ENCODE assay signal across 18 cellular contexts in the genomic region with DNA sequence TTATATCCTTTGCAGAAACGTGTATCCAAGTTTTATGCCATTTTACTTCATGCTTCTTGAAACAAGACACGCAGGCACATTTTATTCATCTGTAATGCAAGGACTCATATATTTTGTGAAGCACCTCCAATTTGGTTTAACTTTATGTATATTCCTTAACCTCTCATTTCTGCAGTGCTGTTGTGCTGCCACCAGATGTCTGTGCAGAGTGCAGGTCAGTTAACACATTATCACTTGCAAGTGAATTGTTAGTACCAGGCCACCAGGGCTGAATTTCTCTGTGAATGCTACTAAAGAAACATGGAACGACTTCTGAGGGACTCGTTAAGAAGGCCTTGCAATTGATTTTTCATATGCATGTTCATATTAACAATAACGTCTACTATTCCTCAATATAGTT.
DNase-seq lines count a peak whose midpoint lies in the region; ATAC-seq and TF ChIP-seq lines count a peak whose summit lies in the region.
"Had no signal": no experiment of that assay in that cellular context is flagged by ENCODE, and none has a peak within 500 bp of the region (broad histone marks: within the 10 kb centered on the region; RNA-seq: fewer than 3 reads in every experiment).

No MANE protein-coding gene starts in this region.

- peak; percentile 32 for TF ChIP-seq RAD21 in neural cell (conservative IDR thresholded peaks at IDR 0.05)

- H3K27ac ChIP-seq in Karpas-422 (ENCODE audit: low read length) (no peak overlapping the region), VCaP (no peak overlapping the region), neural cell (ENCODE audit: low read length) (no peak overlapping the region), testis (no peak overlapping the region)
- H3K27ac ChIP-seq: 22Rv1, left lung, psoas muscle had no signal

- H3K4me1 ChIP-seq in Karpas-422 (ENCODE audit: low read length), result no peaks in the 10 kb centered on the region
- no peaks in the 10 kb centered on the region for H3K4me1 ChIP-seq in testis
- H3K4me1 ChIP-seq: left lung, psoas muscle had no signal

- H2AFZ ChIP-seq in Karpas-422 (ENCODE audit: low read length) (no peak overlapping the region), neural cell (ENCODE audit: low read depth, low read length) (no peak overlapping the region)

- TF ChIP-seq POLR2A in testis (IDR thresholded peaks at IDR 0.05), result no peak

- no peaks in the 10 kb centered on the region for H3K4me1 Mint-ChIP-seq in stimulated activated effector memory CD8-positive, alpha-beta T cell treated with anti-CD3 and anti-CD28 coated beads, Interleukin-12 subunit alpha, Interleukin-12 subunit beta, amount 100 ng/mL, for 72 hours
- H3K4me1 Mint-ChIP-seq: activated naive CD4-positive, alpha-beta T cell treated with anti-CD3 and anti-CD28 coated beads, Interleukin-2, amount 10 ng/mL, durations not matched to agents 7 days and 5 days; brain; CD14-positive monocyte had no signal

- no peak overlapping the region for H3K9ac ChIP-seq in Karpas-422 (ENCODE audit: low read length)
- H3K9ac ChIP-seq in neural cell (ENCODE audit: low read length), result no peak overlapping the region

- no peaks in the 10 kb centered on the region for H4K20me1 ChIP-seq in Karpas-422 (ENCODE audit: insufficient read depth, low read depth, low read length)
- no peaks in the 10 kb centered on the region for H4K20me1 ChIP-seq in neural cell (ENCODE audit: insufficient read depth)

- H3K9me3 Mint-ChIP-seq in stimulated activated effector memory CD8-positive, alpha-beta T cell treated with anti-CD3 and anti-CD28 coated beads, Interleukin-12 subunit alpha, Interleukin-12 subunit beta, amount 100 ng/mL, for 72 hours, result no peaks in the 10 kb centered on the region

- TF ChIP-seq EP300 in neural cell (conservative IDR thresholded peaks at IDR 0.05; ENCODE audit: poor library complexity, severe bottlenecking), result no peak

- H3K4me2 ChIP-seq in Karpas-422 (ENCODE audit: low read depth, low read length, poor library complexity, severe bottlenecking) (no peak overlapping the region), neural cell (ENCODE audit: low read length) (no peak overlapping the region)

- H3K27me3 ChIP-seq in Karpas-422 (ENCODE audit: low read length) (no peaks in the 10 kb centered on the region), neural cell (ENCODE audit: insufficient read depth, low read depth, low read length) (no peaks in the 10 kb centered on the region), testis (no peaks in the 10 kb centered on the region)
- H3K27me3 ChIP-seq: left lung had no signal

- H3K36me3 ChIP-seq in Karpas-422 (ENCODE audit: insufficient read depth, low read length) (no peaks in the 10 kb centered on the region), neural cell (ENCODE audit: insufficient read depth, low read length) (no peaks in the 10 kb centered on the region), testis (ENCODE audit: low read depth, missing control alignments) (no peaks in the 10 kb centered on the region)
- H3K36me3 ChIP-seq: left lung had no signal

- intact Hi-C loops in testis (cut with DNase I; ENCODE audit: low total_unique reads), result no loop called here

- no peak overlapping the region for H3K27ac Mint-ChIP-seq in stimulated activated effector memory CD8-positive, alpha-beta T cell treated with anti-CD3 and anti-CD28 coated beads, Interleukin-12 subunit alpha, Interleukin-12 subunit beta, amount 100 ng/mL, for 72 hours
- H3K27ac Mint-ChIP-seq: activated naive CD4-positive, alpha-beta T cell treated with anti-CD3 and anti-CD28 coated beads, Interleukin-2, amount 10 ng/mL, durations not matched to agents 7 days and 5 days; brain; CD14-positive monocyte had no signal

- H3K9me3 ChIP-seq in Karpas-422 (ENCODE audit: low read length), result no peaks in the 10 kb centered on the region
- H3K9me3 ChIP-seq in neural cell (ENCODE audit: low read length), result no peaks in the 10 kb centered on the region
- H3K9me3 ChIP-seq in testis, result no peaks in the 10 kb centered on the region
- H3K9me3 ChIP-seq: left lung, psoas muscle had no signal

- peak; percentile 12 for DNase-seq in DMS 273 (lab: John Stamatoyannopoulos, UW; ENCODE audit: unreplicated experiment)
- no peak for DNase-seq in DMS 273 treated with DMSO at 0.1 percent for 48 hours (lab: John Stamatoyannopoulos, UW)
- peak; percentile 72 for DNase-seq in Karpas-422
- DNase-seq in stimulated activated effector memory CD8-positive, alpha-beta T cell treated with anti-CD3 and anti-CD28 coated beads, Interleukin-12 subunit alpha, Interleukin-12 subunit beta, amount 100 ng/mL, for 72 hours (ENCODE audit: low spot score in 2 of 2), result no peak
- DNase-seq in testis, result no peak
- DNase-seq: activated naive CD4-positive, alpha-beta T cell treated with anti-CD3 and anti-CD28 coated beads, Interleukin-2, amount 10 ng/mL, durations not matched to agents 7 days and 5 days; hippocampal formation; left lung; NCI-H1092; NCI-H2227 treated with DMSO at 0.1 percent for 48 hours; psoas muscle had no signal

- H3K4me3 ChIP-seq in Karpas-422 (ENCODE audit: low read length) (no peak overlapping the region), neural cell (ENCODE audit: low read length) (no peak overlapping the region), testis (no peak overlapping the region)
- H3K4me3 ChIP-seq: left lung, psoas muscle had no signal

- TF ChIP-seq CTCF in VCaP (conservative IDR thresholded peaks at IDR 0.05) (peak; percentile 55), neural cell (IDR thresholded peaks at IDR 0.05; ENCODE audit: poor library complexity, severe bottlenecking) (peak; percentile 49), testis (IDR thresholded peaks at IDR 0.05) (no peak)

- H3K9me2 ChIP-seq in Karpas-422 (replicated peaks; ENCODE audit: insufficient read depth, low read length) (no peaks in the 10 kb centered on the region), neural cell (ENCODE audit: insufficient read depth, low read length) (no peaks in the 10 kb centered on the region)

- no peaks in the 10 kb centered on the region for H3F3A ChIP-seq in neural cell (ENCODE audit: insufficient read depth, low read length, poor library complexity, severe bottlenecking)

- no peak for ATAC-seq in stimulated activated effector memory CD8-positive, alpha-beta T cell treated with anti-CD3 and anti-CD28 coated beads, Interleukin-12 subunit alpha, Interleukin-12 subunit beta, amount 100 ng/mL, for 72 hours
- no peak for ATAC-seq in GM19467 (IDR thresholded peaks at IDR 0.05; ENCODE audit: unreplicated experiment)
- ATAC-seq: activated CD4-positive, CD25-positive, alpha-beta regulatory T cell treated with anti-CD3 and anti-CD28 coated beads, Interleukin-2, amount 50 U/mL, for 24 hours; left lung; psoas muscle had no signal

- H3K79me2 ChIP-seq in Karpas-422 (ENCODE audit: low read length) (no peaks in the 10 kb centered on the region), neural cell (replicated peaks; ENCODE audit: insufficient read depth, low read length) (no peaks in the 10 kb centered on the region)

- no peak overlapping the region for H3K4me3 Mint-ChIP-seq in stimulated activated effector memory CD8-positive, alpha-beta T cell treated with anti-CD3 and anti-CD28 coated beads, Interleukin-12 subunit alpha, Interleukin-12 subunit beta, amount 100 ng/mL, for 72 hours
- H3K4me3 Mint-ChIP-seq: activated naive CD4-positive, alpha-beta T cell treated with anti-CD3 and anti-CD28 coated beads, Interleukin-2, amount 10 ng/mL, durations not matched to agents 7 days and 5 days; brain; CD14-positive monocyte had no signal

- 64 to 75% methylated on average over 5 of the region's 5 CpGs for WGBS in testis, 2 donors

- no peaks in the 10 kb centered on the region for H3K36me3 Mint-ChIP-seq in stimulated activated effector memory CD8-positive, alpha-beta T cell treated with anti-CD3 and anti-CD28 coated beads, Interleukin-12 subunit alpha, Interleukin-12 subunit beta, amount 100 ng/mL, for 72 hours
- H3K36me3 Mint-ChIP-seq: activated naive CD4-positive, alpha-beta T cell treated with anti-CD3 and anti-CD28 coated beads, Interleukin-2, amount 10 ng/mL, durations not matched to agents 7 days and 5 days; brain; CD14-positive monocyte had no signal

TF ChIP-seq in neural cell, 6 proteins besides CTCF, POLR2A, EP300 and RAD21:
- no peak for TF ChIP-seq MXI1 (conservative IDR thresholded peaks at IDR 0.05; ENCODE audit: poor library complexity, severe bottlenecking)
- peak; percentile 33 for TF ChIP-seq SMC3 (conservative IDR thresholded peaks at IDR 0.05; ENCODE audit: poor library complexity)

Comparison
In these comparisons a context has a peak if more than half of its experiments do, and no peak if none do; other contexts are left out.
1. DNase-seq: peak in DMS 273 (single experiment) and Karpas-422 (single experiment); none in DMS 273 treated with DMSO at 0.1 percent for 48 hours (single experiment), stimulated activated effector memory CD8-positive, alpha-beta T cell treated with anti-CD3 and anti-CD28 coated beads, Interleukin-12 subunit alpha, Interleukin-12 subunit beta, amount 100 ng/mL, for 72 hours (0 of 2) and testis (single experiment).
2. CTCF ChIP-seq: peak in VCaP (single experiment) and neural cell (single experiment); none in testis (0 of 3).